8 cellular contexts compared by ENCODE assay signal in the genomic region with DNA sequence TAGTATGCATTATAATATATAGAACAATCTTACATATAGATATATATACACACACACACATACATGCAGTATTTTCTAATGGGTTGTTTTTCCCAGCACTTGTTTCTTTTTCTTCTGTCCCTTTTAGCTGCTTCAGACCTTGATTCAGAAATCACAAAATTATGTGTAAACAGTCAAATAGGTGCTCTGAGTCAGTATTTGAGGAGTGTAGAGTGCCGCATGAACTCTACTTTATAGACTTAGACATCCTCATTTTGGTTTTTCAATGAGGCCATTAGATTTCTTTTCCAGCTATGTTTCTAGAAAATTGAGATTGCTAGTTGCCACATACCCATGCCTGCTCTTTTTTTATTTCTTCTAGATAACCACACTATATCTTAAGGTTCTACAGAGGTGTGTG. TPM values are rescaled to one million over a fixed set of nuclear protein-coding genes. Genes with fewer than 3 reads are reported as not detected.
"Had no signal": no experiment of that assay in that cellular context is flagged by ENCODE, and none has a peak within 500 bp of the region (broad histone marks: within the 10 kb centered on the region; RNA-seq: fewer than 3 reads in every experiment).

No MANE protein-coding gene starts in this region.

- H3K36me3 Mint-ChIP-seq: IgD-negative memory B cell had no signal

- H3K4me3 ChIP-seq: K562 had no signal

- H3K27me3 Mint-ChIP-seq: IgD-negative memory B cell had no signal

- H3K4me1 Mint-ChIP-seq: IgD-negative memory B cell had no signal

- H3K27ac Mint-ChIP-seq: IgD-negative memory B cell had no signal

- FAIRE-seq: HepG2, HTR-8/SVneo, K562 had no signal

- ATAC-seq: HepG2, K562 had no signal

- H3K27ac ChIP-seq: HL-60 had no signal

- H3K4me3 Mint-ChIP-seq: IgD-negative memory B cell had no signal

- DNase-seq: IMR-90, KBM-7 had no signal

RNA-seq across cellular contexts. Expression of a gene that starts 58.2 kb away (rescaled TPM):
- total RNA-seq: HepG2, HT1080, IMR-90, K562 had no signal
- polyA plus RNA-seq: HepG2, IgD-negative memory B cell, IMR-90 had no signal
